In genomic region chr6:3260296-3260695, GRCh38 we compare ENCODE assay signal across 9 cellular contexts. TPM values are rescaled to one million over a fixed set of nuclear protein-coding genes. Genes with fewer than 3 reads are reported as not detected.
DNase-seq lines count a peak whose midpoint lies in the region; ATAC-seq and TF ChIP-seq lines count a peak whose summit lies in the region.
"Had no signal": no experiment of that assay in that cellular context is flagged by ENCODE, and none has a peak within 500 bp of the region (broad histone marks: within the 10 kb centered on the region; RNA-seq: fewer than 3 reads in every experiment).

No MANE protein-coding gene starts in this region.

- H3K36me3 ChIP-seq in heart right ventricle (peaks cover 0 to 25% (median 4%) of the 10 kb centered on the region in 9 donors), iPS-15b (ENCODE audit: control insufficient read depth, insufficient read depth, low read length) (peaks cover 10% of the 10 kb centered on the region)

- H3K4me3 ChIP-seq in heart right ventricle (peak overlapping the region in 4 of 10 donors; percentile 76 to 96 (median 92)), iPS-15b (ENCODE audit: low read depth, low read length) (peak overlapping the region; percentile 13)

- no peaks in the 10 kb centered on the region for H3K9me3 Mint-ChIP-seq in activated CD8-positive, alpha-beta T cell treated with anti-CD3 and anti-CD28 coated beads for 36 hours
- no peaks in the 10 kb centered on the region for H3K9me3 Mint-ChIP-seq in type B pancreatic cell

- ATAC-seq in left ventricle myocardium superior (no peak), heart right ventricle (no peak), HG03135 (IDR thresholded peaks at IDR 0.05; ENCODE audit: unreplicated experiment) (no peak)
- ATAC-seq in activated CD8-positive, alpha-beta T cell treated with anti-CD3 and anti-CD28 coated beads for 36 hours: no peak

- WGBS in heart right ventricle, 2 donors: 85 to 87% methylated on average over 14 of the region's 14 CpGs

- H3K27ac ChIP-seq in heart right ventricle: no peak overlapping the region

- H3K4me1 ChIP-seq in heart right ventricle: peaks cover 2 to 47% (median 28%) of the 10 kb centered on the region in 9 donors
- H3K4me1 ChIP-seq in iPS-15b (ENCODE audit: control insufficient read depth, insufficient read depth, low read length): peaks cover 7% of the 10 kb centered on the region

- H3K36me3 Mint-ChIP-seq in activated CD8-positive, alpha-beta T cell treated with anti-CD3 and anti-CD28 coated beads for 36 hours (ENCODE audit: low read depth): peaks cover 33% of the 10 kb centered on the region
- no peaks in the 10 kb centered on the region for H3K36me3 Mint-ChIP-seq in type B pancreatic cell

- TF ChIP-seq CTCF in heart right ventricle (IDR thresholded peaks at IDR 0.05) (no peak), type B pancreatic cell (conservative IDR thresholded peaks at IDR 0.05) (no peak)
- no peak for TF ChIP-seq CTCF in activated CD8-positive, alpha-beta T cell treated with anti-CD3 and anti-CD28 coated beads for 36 hours (IDR thresholded peaks at IDR 0.05)

- H3K27me3 ChIP-seq in heart right ventricle: no peaks in the 10 kb centered on the region
- H3K27me3 ChIP-seq in iPS-15b (ENCODE audit: control insufficient read depth, insufficient read depth, low read length): peaks cover 7% of the 10 kb centered on the region
- H3K27me3 ChIP-seq: Peyer's patch had no signal

- H3K4me1 Mint-ChIP-seq in activated CD8-positive, alpha-beta T cell treated with anti-CD3 and anti-CD28 coated beads for 36 hours (ENCODE audit: low read depth): peaks cover 38% of the 10 kb centered on the region
- H3K4me1 Mint-ChIP-seq in type B pancreatic cell (ENCODE audit: unreplicated experiment): peaks cover 20% of the 10 kb centered on the region

- peak overlapping the region; percentile 17 for H3K27ac Mint-ChIP-seq in activated CD8-positive, alpha-beta T cell treated with anti-CD3 and anti-CD28 coated beads for 36 hours
- H3K27ac Mint-ChIP-seq in type B pancreatic cell: peak overlapping the region; percentile 63

- DNase-seq in left ventricle myocardium superior (peak; percentile 14), heart right ventricle (no peak), type B pancreatic cell (ENCODE audit: extremely low spot score, unreplicated experiment) (no peak), CD1c-positive myeloid dendritic cell (ENCODE audit: extremely low spot score) (no peak), Ammon's horn (ENCODE audit: low spot score) (no peak)
- no peak for DNase-seq in activated CD8-positive, alpha-beta T cell treated with anti-CD3 and anti-CD28 coated beads for 36 hours

- intact Hi-C loops in left ventricle myocardium superior (cut with micrococcal nuclease) (no loop called here), heart right ventricle (cut with DNase I) (no loop called here)
- intact Hi-C loops in activated CD8-positive, alpha-beta T cell treated with anti-CD3 and anti-CD28 coated beads for 36 hours (cut with micrococcal nuclease): no loop called here

- POLR2A ChIA-PET in activated CD8-positive, alpha-beta T cell treated with anti-CD3 and anti-CD28 coated beads for 36 hours (lab: Charles Lee): interaction anchor here (0.6 to 1.4 kb wide), 4 partner anchors 12 to 1795 kb away, joined by 3 to 5 read pairs (median 4); no protein-coding TSS in a partner anchor

- no peak overlapping the region for H3K9ac ChIP-seq in iPS-15b (ENCODE audit: low read depth, low read length)

- CTCF ChIA-PET in activated CD8-positive, alpha-beta T cell treated with anti-CD3 and anti-CD28 coated beads for 36 hours (lab: Charles Lee): interaction anchor here (0.9 to 2.3 kb wide), 5 partner anchors 9 to 717 kb away, joined by 3 to 11 read pairs (median 4); no protein-coding TSS in a partner anchor

- H3K9me3 ChIP-seq in heart right ventricle: no peaks in the 10 kb centered on the region
- no peaks in the 10 kb centered on the region for H3K9me3 ChIP-seq in iPS-15b (ENCODE audit: control insufficient read depth, insufficient read depth, low read length)
- H3K9me3 ChIP-seq: Peyer's patch had no signal

- H3K27me3 Mint-ChIP-seq in activated CD8-positive, alpha-beta T cell treated with anti-CD3 and anti-CD28 coated beads for 36 hours: peaks cover 4% of the 10 kb centered on the region
- peaks cover 16% of the 10 kb centered on the region for H3K27me3 Mint-ChIP-seq in type B pancreatic cell

- H3K4me3 Mint-ChIP-seq in activated CD8-positive, alpha-beta T cell treated with anti-CD3 and anti-CD28 coated beads for 36 hours: peak overlapping the region; percentile 100
- peak overlapping the region; percentile 98 for H3K4me3 Mint-ChIP-seq in type B pancreatic cell

RNA-seq across cellular contexts. Expression of gene PSMG4, which starts 1.5 kb away (rescaled TPM):
- total RNA-seq in left ventricle myocardium superior (7.2 TPM), heart right ventricle (10 to 100 TPM in 5 of 10 donors, 1 to 10 TPM in 5; 8.1 to 10.8 (median 10.0) TPM), type B pancreatic cell (ENCODE audit: low replicate concordance) (18.1 and 24.1 TPM in 2 replicates)
- 10 to 100 TPM; 14.0 to 38.6 TPM for polyA plus RNA-seq in heart right ventricle
- 10 to 100 TPM; 50.2 to 53.9 TPM for total RNA-seq in activated CD8-positive, alpha-beta T cell treated with anti-CD3 and anti-CD28 coated beads for 36 hours

RNA-seq across cellular contexts. Expression of gene TUBB2B, which starts 32.8 kb away (rescaled TPM):
- total RNA-seq in left ventricle myocardium superior: 1.0 TPM
- total RNA-seq in heart right ventricle: 1 to 10 TPM in 5 of 10 donors, under 1 TPM in 5; 0.28 to 3.6 (median 0.94) TPM
- 1 to 10 TPM in 1 of 2 donors, under 1 TPM in 1; 0.59 to 3.4 TPM for polyA plus RNA-seq in heart right ventricle
- total RNA-seq in activated CD8-positive, alpha-beta T cell treated with anti-CD3 and anti-CD28 coated beads for 36 hours: under 1 TPM; 0.41 to 0.67 TPM
- 37.8 and 158 TPM in 2 replicates for total RNA-seq in type B pancreatic cell (ENCODE audit: low replicate concordance)
